ENCODE assay signal across 9 cellular contexts in the genomic region with DNA sequence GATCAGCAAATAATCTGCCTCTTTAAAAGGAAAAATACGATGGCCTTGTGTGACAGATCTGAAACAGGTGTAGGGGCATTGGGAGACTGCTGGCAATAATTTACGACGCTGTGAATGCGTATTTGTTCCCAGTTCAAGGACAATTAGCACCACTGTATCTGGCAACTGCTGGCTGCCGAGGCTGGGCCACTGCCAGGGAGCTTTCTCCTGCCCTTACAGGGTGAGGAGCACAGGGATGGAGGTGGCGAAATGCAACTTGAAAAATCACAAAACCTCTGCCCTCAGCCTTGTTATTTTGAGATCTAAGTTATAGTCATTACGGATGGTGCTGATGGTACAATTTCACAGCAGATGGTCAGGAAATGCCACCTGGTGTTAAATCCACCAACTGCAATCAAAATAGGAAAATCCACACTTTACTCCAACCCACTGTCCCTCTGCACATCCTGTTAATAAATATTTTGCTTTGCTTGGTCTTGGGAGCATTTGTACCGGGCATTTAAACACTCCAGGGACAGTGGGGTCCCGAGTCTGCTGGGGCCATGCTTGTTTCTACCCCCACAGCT. TPM values are rescaled to one million over a fixed set of nuclear protein-coding genes. Genes with fewer than 3 reads are reported as not detected.
DNase-seq lines count a peak whose midpoint lies in the region; ATAC-seq, FAIRE-seq and TF ChIP-seq lines count a peak whose summit lies in the region.
"Had no signal": no experiment of that assay in that cellular context is flagged by ENCODE, and none has a peak within 500 bp of the region (broad histone marks: within the 10 kb centered on the region; RNA-seq: fewer than 3 reads in every experiment).

No MANE protein-coding gene starts in this region.

- no peaks in the 10 kb centered on the region for H4K20me1 ChIP-seq in BLaER1
- no peaks in the 10 kb centered on the region for H4K20me1 ChIP-seq in K562 (replicated peaks; ENCODE audit: control insufficient read depth, insufficient read depth, low read length)

- TF ChIP-seq POLR2A in K562 (conservative IDR thresholded peaks at IDR 0.05): no peak

- H3K27me3 ChIP-seq in BLaER1 (no peaks in the 10 kb centered on the region), K562 (ENCODE audit: control insufficient read depth in 2 of 2, insufficient read depth in 2 of 2, low read length in 2 of 2) (no peaks in the 10 kb centered on the region)

- no peak for TF ChIP-seq EP300 in K562 (IDR thresholded peaks at IDR 0.05; ENCODE audit: low read length)

- no peaks in the 10 kb centered on the region for H3K9me3 ChIP-seq in BLaER1
- H3K9me3 ChIP-seq in K562 (replicated peaks; ENCODE audit: control insufficient read depth, insufficient read depth, low read depth, low read length): no peaks in the 10 kb centered on the region

- H3K27ac ChIP-seq in BLaER1 (no peak overlapping the region), K562 (ENCODE audit: extremely low read depth, low read depth, low read length) (no peak overlapping the region)

- H3K4me3 ChIP-seq in BLaER1: no peak overlapping the region
- no peak overlapping the region for H3K4me3 ChIP-seq in K562

- CTCF ChIA-PET in K562 (lab: Yijun Ruan, JAX; ENCODE audit: low intra/inter-chr PET ratio): no interaction called here

- no TSS peak for BruUV-seq in K562 (replicated peaks; lab: Mats Ljungman, UMichigan)

- ATAC-seq in K562 (peak; percentile 26; the same call in 2 of the 3 replicates), left colon (peak; percentile 34)
- ATAC-seq: activated T-cell treated with anti-CD3 and anti-CD28 coated beads, Interleukin-2, amount 50 U/mL, for 4 hours had no signal

- peaks cover 10% of the 10 kb centered on the region for H3K4me1 ChIP-seq in BLaER1
- peaks cover 5 to 6% of the 10 kb centered on the region in 2 experiments; a peak in 3 of 5 replicates for H3K4me1 ChIP-seq in K562 (replicated peaks in 1 of 2; ENCODE audit: control insufficient read depth in 2 of 2, insufficient read depth in 2 of 2, low read length in 2 of 2)

- H2AFZ ChIP-seq in K562 (ENCODE audit: low read depth, low read length): peak overlapping the region; percentile 54

- H3K36me3 ChIP-seq in BLaER1: no peaks in the 10 kb centered on the region
- H3K36me3 ChIP-seq in K562 (ENCODE audit: control insufficient read depth, insufficient read depth, low read length): no peaks in the 10 kb centered on the region

- H3K4me2 ChIP-seq in BLaER1: peak overlapping the region; percentile 49
- no peak overlapping the region for H3K4me2 ChIP-seq in K562 (ENCODE audit: insufficient read depth, low read length)

- intact Hi-C loops in K562 (cut with micrococcal nuclease) (loop anchor here (5.0 kb wide), 1 partner anchor 1147 kb away; no protein-coding TSS in a partner anchor), left colon (cut with DNase I, micrococcal nuclease) (no loop called here)

- WGBS in K562 (ENCODE audit: insufficient coverage, low coverage, missing lambda C conversion rate): 47% methylated on average over 9 of the region's 9 CpGs

- POLR2A ChIA-PET in K562 (lab: Yijun Ruan, JAX): no interaction called here

- no peak for FAIRE-seq in K562 (lab: Jason Lieb, UNC)

- H3K79me2 ChIP-seq in K562 (ENCODE audit: control insufficient read depth, insufficient read depth, low read length): no peaks in the 10 kb centered on the region

- TF ChIP-seq CTCF in K562 (IDR thresholded peaks at IDR 0.05 in 2 of 3, conservative IDR thresholded peaks at IDR 0.05 in 1 of 3; ENCODE audit: insufficient read depth in 2 of 3, low read depth in 1 of 3, low read length in 3 of 3): peak; percentile 26 to 47 (median 40); a peak in 3 of 6 replicates

- TF ChIP-seq RAD21 in K562 (CRISPR knock-in tag; conservative IDR thresholded peaks at IDR 0.05 in 1 of 2, IDR thresholded peaks at IDR 0.05 in 1 of 2): peak in 1 of 2 experiments; percentile 52; a peak in 2 of 4 replicates

- in situ Hi-C loops in K562 (cut with MboI): no loop called here

- H3K9ac ChIP-seq in BLaER1 (no peak overlapping the region), K562 (ENCODE audit: insufficient read depth in 1 of 2, low read depth in 2 of 2, low read length in 2 of 2) (peak overlapping the region in 1 of 2 experiments; percentile 6; a peak in 1 of 4 replicates)

- DNase-seq in NCI-H146 (lab: John Stamatoyannopoulos, UW): peak; percentile 7
- no peak for DNase-seq in K562 (ENCODE audit: extremely low read depth in 1 of 4, low spot score in 3 of 4)
- DNase-seq in left colon: no peak
- no peak for DNase-seq in AG08396 (ENCODE audit: low spot score)
- no peak for DNase-seq in activated CD4-positive, alpha-beta T cell treated with anti-CD3 and anti-CD28 coated beads, Interleukin-2, amount 50 U/mL, for 48 hours
- no peak for DNase-seq in midbrain (lab: John Stamatoyannopoulos, UW)
- no peak for DNase-seq in inferior parietal cortex (ENCODE audit: extremely low spot score)
- DNase-seq: activated T-cell treated with anti-CD3 and anti-CD28 coated beads, Interleukin-2, amount 50 U/mL, for 4 hours had no signal

- no peaks in the 10 kb centered on the region for H3K9me1 ChIP-seq in K562 (ENCODE audit: control insufficient read depth, insufficient read depth, low read length)

TF ChIP-seq in K562, 482 proteins besides CTCF, POLR2A, EP300 and RAD21:
- TF ChIP-seq ZNF217 (CRISPR knock-in tag; IDR thresholded peaks at IDR 0.05) (no peak), MBD1 (CRISPR knock-in tag; IDR thresholded peaks at IDR 0.05) (0 out of 2 replicates have a peak, but pooled peaks have one; percentile 47)

RNA-seq across cellular contexts. Expression of gene MYLK4, which starts 6.4 kb away (rescaled TPM):
- 0.07 and 0.16 TPM in 2 replicates for total RNA-seq in K562 (2011; cell fraction: chromatin; rRNA removed; ENCODE audit: low replicate concordance)
- under 0.01 TPM in 1 of 2 replicates, not detected in the other for total RNA-seq in K562 (2011; cell fraction: nucleolus; rRNA removed)
- total RNA-seq in K562 (2011; cell fraction: nucleoplasm; rRNA removed): 0.07 TPM in 1 of 2 replicates, not detected in the other
- total RNA-seq in K562 (2014; rRNA removed) (0.04 and 0.09 TPM in 2 replicates), K562 (2014; rRNA removed; fragmentation: Illumina TruSeq; extraction: Trizol) (0.04 and 0.06 TPM in 2 replicates), K562 (2015; rRNA removed; fragmentation: Illumina TruSeq; extraction: Trizol) (0.07 and 0.15 TPM in 2 replicates), K562 (2021) (0.02 and 0.07 TPM in 2 replicates), left colon (under 1 TPM; 0.34 to 0.55 TPM)
- polyA plus RNA-seq in K562 (2011; rRNA removed) (0.03 and 0.09 TPM in 2 replicates), K562 (2014; fragmentation: Illumina TruSeq; extraction: Trizol) (0.03 and 0.06 TPM in 2 replicates), K562 (2014; fragmentation: Nextera tagmentation; extraction: Ambion mirVana) (under 1 TPM; 0.01 to 0.03 TPM), K562 (2014; rRNA removed) (0.15 and 0.30 TPM in 2 replicates)
- polyA plus RNA-seq in K562 (2011; cell fraction: cytosol; rRNA removed): 0.01 and 0.09 TPM in 2 replicates
- 0.30 and 0.67 TPM in 2 replicates for polyA plus RNA-seq in K562 (2011; cell fraction: nucleus; rRNA removed)
- polyA plus RNA-seq in K562 (2012): 0.07 and 0.25 TPM in 2 replicates
- 0.09 TPM in 1 of 2 replicates, not detected in the other for polyA minus RNA-seq in K562 (2011; rRNA and poly(A)+ RNA removed)
- polyA minus RNA-seq in K562 (2011; cell fraction: cytosol; rRNA and poly(A)+ RNA removed): not detected in 2 replicates
- polyA minus RNA-seq in K562 (2011; cell fraction: nucleus; rRNA and poly(A)+ RNA removed): under 0.01 and 0.22 TPM in 2 replicates

RNA-seq across cellular contexts. Expression of gene WRNIP1, which starts 20.9 kb away (rescaled TPM):
- 22.1 and 23.9 TPM in 2 replicates for total RNA-seq in K562 (2011; cell fraction: chromatin; rRNA removed; ENCODE audit: low replicate concordance)
- 25.7 and 28.6 TPM in 2 replicates for total RNA-seq in K562 (2011; cell fraction: nucleolus; rRNA removed)
- total RNA-seq in K562 (2011; cell fraction: nucleoplasm; rRNA removed): 23.4 and 25.1 TPM in 2 replicates
- total RNA-seq in K562 (2014; rRNA removed) (57.6 and 66.2 TPM in 2 replicates), K562 (2014; rRNA removed; fragmentation: Illumina TruSeq; extraction: Trizol) (35.8 and 41.6 TPM in 2 replicates), K562 (2015; rRNA removed; fragmentation: Illumina TruSeq; extraction: Trizol) (57.9 and 59.8 TPM in 2 replicates), K562 (2021) (43.6 and 48.6 TPM in 2 replicates), left colon (10 to 100 TPM; 42.7 to 44.3 TPM)
- polyA plus RNA-seq in K562 (2011; rRNA removed) (38.9 and 44.1 TPM in 2 replicates), K562 (2014; fragmentation: Illumina TruSeq; extraction: Trizol) (52.1 and 63.6 TPM in 2 replicates), K562 (2014; fragmentation: Nextera tagmentation; extraction: Ambion mirVana) (10 to 100 TPM; 13.2 to 15.9 TPM), K562 (2014; rRNA removed) (58.3 and 59.8 TPM in 2 replicates)
- 48.7 and 64.2 TPM in 2 replicates for polyA plus RNA-seq in K562 (2011; cell fraction: cytosol; rRNA removed)
- polyA plus RNA-seq in K562 (2011; cell fraction: nucleus; rRNA removed): 70.8 and 98.6 TPM in 2 replicates
- polyA plus RNA-seq in K562 (2012): 48.5 and 50.6 TPM in 2 replicates
- polyA minus RNA-seq in K562 (2011; rRNA and poly(A)+ RNA removed): 32.3 and 38.6 TPM in 2 replicates
- polyA minus RNA-seq in K562 (2011; cell fraction: cytosol; rRNA and poly(A)+ RNA removed): 23.3 and 23.9 TPM in 2 replicates
- 36.5 and 48.5 TPM in 2 replicates for polyA minus RNA-seq in K562 (2011; cell fraction: nucleus; rRNA and poly(A)+ RNA removed)
